8 cellular contexts compared by ENCODE assay signal in the genomic region with DNA sequence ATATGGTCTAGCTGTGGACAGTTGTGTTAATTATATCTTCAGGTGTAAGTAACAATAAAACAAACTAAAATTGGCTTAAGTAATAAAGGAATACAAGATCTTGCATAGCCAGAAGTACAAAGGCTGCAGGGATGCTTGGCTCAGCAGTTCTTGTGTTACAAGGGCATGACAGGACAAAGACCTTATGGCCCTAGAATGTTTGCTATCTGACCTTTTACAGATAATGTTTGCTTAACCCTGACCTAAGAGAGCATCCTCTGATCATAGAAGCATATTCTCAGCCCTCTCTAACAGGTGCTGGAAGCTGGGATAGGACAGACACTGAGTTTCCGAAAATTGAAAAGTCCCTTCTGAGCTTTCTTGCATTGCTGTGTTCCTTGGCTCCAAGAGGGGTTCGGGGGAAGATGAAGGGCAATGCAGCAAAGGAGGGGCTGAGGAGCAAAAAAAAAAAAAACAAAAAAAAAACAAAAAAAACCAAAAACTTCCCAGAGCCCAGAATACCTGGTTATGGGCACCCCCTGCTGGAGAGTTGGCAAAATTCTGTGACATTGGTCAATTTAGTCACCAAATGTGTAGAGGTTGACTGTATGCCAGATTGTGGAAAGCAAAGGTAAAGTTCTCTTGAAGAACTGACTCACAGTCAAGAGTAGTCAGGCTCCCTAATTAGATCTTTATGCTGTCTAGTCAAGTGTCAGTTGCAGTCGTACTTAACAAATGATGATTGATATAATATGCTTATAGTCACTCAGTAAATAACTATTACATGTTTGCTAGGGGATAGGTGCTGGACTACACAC. TPM values are rescaled to one million over a fixed set of nuclear protein-coding genes. Genes with fewer than 3 reads are reported as not detected.
A peak's percentile ranks its signal among the peaks of the same experiment; 100 is the strongest.
DNase-seq lines count a peak whose midpoint lies in the region; ATAC-seq and TF ChIP-seq lines count a peak whose summit lies in the region.

No MANE protein-coding gene starts in this region.

- peak; percentile 55 to 67 (median 65) for ATAC-seq in psoas muscle
- no peak for ATAC-seq in HG02840 (IDR thresholded peaks at IDR 0.05; ENCODE audit: low FRiP score, unreplicated experiment)

- DNase-seq in ELF-1 (ENCODE audit: low read depth, low spot score) (peak; percentile 31), HPDE6-E6E7 (ENCODE audit: extremely low spot score) (peak; percentile 35), RPMI7951 (ENCODE audit: low read depth) (peak; percentile 62), germinal center (ENCODE audit: low spot score) (peak; percentile 63), psoas muscle (no peak), occipital lobe (lab: John Stamatoyannopoulos, UW) (no peak)
- peak; percentile 87 for DNase-seq in activated effector memory CD4-positive, alpha-beta T cell treated with anti-CD3 and anti-CD28 coated beads, Interleukin-2, amount 50 U/mL, for 16 hours

- TF ChIP-seq CTCF in psoas muscle (IDR thresholded peaks at IDR 0.05) = peak; percentile 53

- no peaks in the 10 kb centered on the region for H3K36me3 ChIP-seq in psoas muscle (ENCODE audit: insufficient read depth in 1 of 2, low read depth in 1 of 2)

- intact Hi-C loops in psoas muscle (cut with DNase I) = loop anchor here in 1 of 2 donors (5.0 kb wide), 1 partner anchor 349 kb away; no protein-coding TSS in a partner anchor

- no peak overlapping the region for H3K4me3 ChIP-seq in psoas muscle

- H3K27ac ChIP-seq in psoas muscle = no peak overlapping the region

- H3K4me1 ChIP-seq in psoas muscle = no peaks in the 10 kb centered on the region

- WGBS in psoas muscle, 3 donors = 46 to 60% (median 50%) methylated on average over 3 of the region's 3 CpGs

- H3K9me3 ChIP-seq in psoas muscle = no peaks in the 10 kb centered on the region

- no peaks in the 10 kb centered on the region for H3K27me3 ChIP-seq in psoas muscle (ENCODE audit: insufficient read depth in 3 of 3, low read length in 2 of 3)

RNA-seq across cellular contexts. Expression of gene HIKESHI, which starts 10.4 kb away (rescaled TPM):
- 129 and 133 TPM in 2 replicates for total RNA-seq in RPMI7951 (2014; rRNA removed; shearing (Covaris generic))
- total RNA-seq in psoas muscle (10 to 100 TPM; 39.6 to 45.7 (median 41.4) TPM), occipital lobe (57.9 TPM)
- polyA plus RNA-seq in psoas muscle = 10 to 100 TPM; 50.8 to 74.9 (median 63.6) TPM

RNA-seq across cellular contexts. Expression of gene EED, which starts 47.1 kb away (rescaled TPM):
- total RNA-seq in RPMI7951 (2014; rRNA removed; shearing (Covaris generic)) = 23.1 and 27.6 TPM in 2 replicates
- total RNA-seq in psoas muscle (10 to 100 TPM in 3 of 4 donors, 1 to 10 TPM in 1; 9.6 to 11.6 (median 10.7) TPM), occipital lobe (23.1 TPM)
- 10 to 100 TPM in 2 of 3 donors, 1 to 10 TPM in 1; 8.1 to 14.6 (median 14.0) TPM for polyA plus RNA-seq in psoas muscle

Comparison
In these comparisons a context has a peak if more than half of its experiments do, and no peak if none do; other contexts are left out.
1. DNase-seq: peak in ELF-1 (single experiment), HPDE6-E6E7 (single experiment), RPMI7951 (single experiment), activated effector memory CD4-positive, alpha-beta T cell treated with anti-CD3 and anti-CD28 coated beads, Interleukin-2, amount 50 U/mL, for 16 hours (single experiment) and germinal center (single experiment); none in psoas muscle (0 of 2) and occipital lobe (single experiment).